Comparison of ENCODE assay signal across 8 cellular contexts in the genomic region with DNA sequence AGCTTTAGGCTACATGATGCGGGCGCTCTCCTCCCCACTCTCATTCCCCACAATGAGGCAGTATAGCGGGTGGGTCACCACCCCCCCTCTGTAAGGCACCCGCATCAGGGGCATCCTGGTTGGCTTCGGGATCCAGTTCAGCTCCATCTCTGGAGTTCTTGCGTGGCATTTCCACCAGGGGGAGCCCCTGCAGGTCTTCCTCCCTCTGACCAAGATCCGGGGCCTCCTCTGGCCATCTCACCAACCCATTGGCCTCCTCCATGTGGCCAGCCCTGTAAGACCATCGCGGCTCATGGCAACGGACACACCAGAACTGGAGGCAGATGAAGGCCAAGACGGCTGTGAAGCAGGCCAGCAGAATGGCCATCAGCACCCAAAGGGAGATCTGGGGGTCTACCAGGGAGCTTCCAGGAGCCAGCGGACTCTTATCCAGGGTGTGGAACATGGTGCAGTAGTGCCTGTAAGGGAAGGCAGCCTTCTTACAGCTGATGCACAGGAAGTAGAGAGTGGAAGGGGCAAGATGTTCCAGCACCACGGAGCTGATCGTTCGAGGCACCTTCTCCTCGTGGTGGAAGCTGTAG.
A peak's percentile ranks its signal among the peaks of the same experiment; 100 is the strongest.
DNase-seq lines count a peak whose midpoint lies in the region; ATAC-seq, FAIRE-seq and TF ChIP-seq lines count a peak whose summit lies in the region.

No MANE protein-coding gene starts in this region.

- H3K27ac Mint-ChIP-seq in activated CD4-positive, alpha-beta memory T cell treated with anti-CD3 and anti-CD28 coated beads, Interleukin-2, amount 10 ng/mL, durations not matched to agents 7 days and 5 days = no peak overlapping the region

- POLR2A ChIA-PET in activated CD4-positive, alpha-beta memory T cell treated with anti-CD3 and anti-CD28 coated beads, Interleukin-2, amount 10 ng/mL, durations not matched to agents 7 days and 5 days (lab: Charles Lee) = interaction anchor here (1.0 to 1.2 kb wide), 2 partner anchors 13 to 201 kb away, joined by 3 read pairs; no protein-coding TSS in a partner anchor

- peaks cover 91% of the 10 kb centered on the region for H3K36me3 Mint-ChIP-seq in activated CD4-positive, alpha-beta memory T cell treated with anti-CD3 and anti-CD28 coated beads, Interleukin-2, amount 10 ng/mL, durations not matched to agents 7 days and 5 days (ENCODE audit: low read depth)

- no peaks in the 10 kb centered on the region for H3K27me3 Mint-ChIP-seq in activated CD4-positive, alpha-beta memory T cell treated with anti-CD3 and anti-CD28 coated beads, Interleukin-2, amount 10 ng/mL, durations not matched to agents 7 days and 5 days

- ATAC-seq in GM21717 (IDR thresholded peaks at IDR 0.05; ENCODE audit: unreplicated experiment) = no peak
- ATAC-seq in GM19397 (IDR thresholded peaks at IDR 0.05; ENCODE audit: unreplicated experiment) = no peak
- ATAC-seq in HG02852 (IDR thresholded peaks at IDR 0.05; ENCODE audit: unreplicated experiment) = no peak

- peaks cover 30% of the 10 kb centered on the region for H3K4me1 Mint-ChIP-seq in activated CD4-positive, alpha-beta memory T cell treated with anti-CD3 and anti-CD28 coated beads, Interleukin-2, amount 10 ng/mL, durations not matched to agents 7 days and 5 days

- CTCF ChIA-PET in activated CD4-positive, alpha-beta memory T cell treated with anti-CD3 and anti-CD28 coated beads, Interleukin-2, amount 10 ng/mL, durations not matched to agents 7 days and 5 days (lab: Charles Lee) = interaction anchor here (0.6 to 3.5 kb wide), 19 partner anchors 9 to 401 kb away, joined by 3 to 35 read pairs (median 4); partner anchors contain the start of genes LSM11 and THG1L

- peak; percentile 38 for TF ChIP-seq CTCF in D721Med (IDR thresholded peaks at IDR 0.05; ENCODE audit: insufficient read depth, missing control alignments)

- FAIRE-seq in D721Med (lab: Jason Lieb, UNC) = no peak

- DNase-seq in D721Med (ENCODE audit: insufficient read length, low spot score) = peak; percentile 35
- peak; percentile 52 for DNase-seq in HPDE6-E6E7 (ENCODE audit: extremely low spot score)
- DNase-seq in activated CD4-positive, alpha-beta memory T cell treated with anti-CD3 and anti-CD28 coated beads, Interleukin-2, amount 10 ng/mL, durations not matched to agents 7 days and 5 days = peak; percentile 34
- DNase-seq in foreskin melanocyte = peak; percentile 11
- DNase-seq in stimulated activated CD4-positive, alpha-beta T cell treated with anti-CD3 and anti-CD28 coated beads, Interleukin-4, amount 100 ng/mL, for 4 hours = peak; percentile 3 to 24

- no peak overlapping the region for H3K4me3 Mint-ChIP-seq in activated CD4-positive, alpha-beta memory T cell treated with anti-CD3 and anti-CD28 coated beads, Interleukin-2, amount 10 ng/mL, durations not matched to agents 7 days and 5 days

- H3K9me3 Mint-ChIP-seq in activated CD4-positive, alpha-beta memory T cell treated with anti-CD3 and anti-CD28 coated beads, Interleukin-2, amount 10 ng/mL, durations not matched to agents 7 days and 5 days = no peaks in the 10 kb centered on the region
